8 cellular contexts compared by ENCODE assay signal in the genomic region with DNA sequence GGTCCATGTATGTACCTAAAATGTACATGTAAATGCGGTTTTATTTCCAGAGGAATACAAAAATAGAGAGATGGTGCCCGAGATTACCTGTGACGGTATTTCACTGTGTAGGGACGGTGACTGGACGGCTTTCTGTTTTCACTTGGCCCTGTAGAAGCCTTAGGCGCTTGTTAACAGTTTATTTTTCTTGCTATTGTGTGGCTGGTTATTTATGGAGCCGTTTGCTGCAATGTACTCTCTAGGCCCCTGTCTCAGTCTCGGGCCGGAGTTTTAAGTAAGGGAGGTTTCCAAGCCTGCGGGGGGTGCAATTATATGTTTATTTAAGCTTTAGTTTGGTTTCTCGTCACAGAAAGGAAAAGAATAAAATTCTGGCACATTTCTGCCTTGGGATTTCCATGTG. TPM values are rescaled to one million over a fixed set of nuclear protein-coding genes. Genes with fewer than 3 reads are reported as not detected.
DNase-seq lines count a peak whose midpoint lies in the region; ATAC-seq and TF ChIP-seq lines count a peak whose summit lies in the region.

No MANE protein-coding gene starts in this region.

- no peak for DNase-seq in AG04449 (ENCODE audit: low read depth, low spot score)
- DNase-seq in RWPE1 (ENCODE audit: low spot score): peak; percentile 4
- no peak for DNase-seq in esophagus squamous epithelium (lab: John Stamatoyannopoulos, UW)
- no peak for DNase-seq in COLO829 (ENCODE audit: low spot score)
- DNase-seq in UCSD-AML1 (lab: John Stamatoyannopoulos, UW; ENCODE audit: unreplicated experiment): no peak

- ATAC-seq in GM18502 (IDR thresholded peaks at IDR 0.05; ENCODE audit: poor library complexity, unreplicated experiment) (peak; percentile 18), HG02870 (IDR thresholded peaks at IDR 0.05; ENCODE audit: unreplicated experiment) (peak; percentile 19)

- no peak for TF ChIP-seq POLR2A in esophagus squamous epithelium (IDR thresholded peaks at IDR 0.05)

- TF ChIP-seq CTCF in AG04449 (IDR thresholded peaks at IDR 0.05; ENCODE audit: insufficient read depth, low read length, missing control alignments) (no peak), RWPE1 (conservative IDR thresholded peaks at IDR 0.05; ENCODE audit: low read depth) (no peak), esophagus squamous epithelium (IDR thresholded peaks at IDR 0.05) (no peak), neutrophil (IDR thresholded peaks at IDR 0.05) (no peak)

- WGBS in esophagus squamous epithelium, 2 donors: 0% methylated on average over 11 of the region's 11 CpGs

- H3K4me3 ChIP-seq in AG04449 (ENCODE audit: low read depth, low read length) (peak overlapping the region; percentile 66), esophagus squamous epithelium (peak overlapping the region; percentile 55 to 82 (median 73)), neutrophil (ENCODE audit: low read depth in 1 of 2, low read length in 1 of 2) (peak overlapping the region; percentile 70 to 78)

- CTCF ChIA-PET in AG04449 (lab: Yijun Ruan, JAX) (interaction anchor here (1.1 to 1.8 kb wide), 2 partner anchors 14 to 646 kb away, joined by 3 to 6 read pairs; no protein-coding TSS in a partner anchor), RWPE1 (lab: Yijun Ruan, JAX) (interaction anchor here (1.3 kb wide), 1 partner anchor 15 kb away, joined by 4 read pairs; no protein-coding TSS in a partner anchor)

- H3K27ac ChIP-seq in RWPE1: peak overlapping the region; percentile 94
- peak overlapping the region; percentile 81 to 98 (median 95) for H3K27ac ChIP-seq in esophagus squamous epithelium
- peak overlapping the region; percentile 92 for H3K27ac ChIP-seq in neutrophil

- intact Hi-C loops in esophagus squamous epithelium (cut with DNase I): loop anchor here (10.0 kb wide), 1 partner anchor 209 kb away; no protein-coding TSS in a partner anchor

- H3K27me3 ChIP-seq in esophagus squamous epithelium (no peaks in the 10 kb centered on the region), neutrophil (no peaks in the 10 kb centered on the region)

- peaks cover 0 to 18% (median 0%) of the 10 kb centered on the region in 3 donors for H3K36me3 ChIP-seq in esophagus squamous epithelium
- no peaks in the 10 kb centered on the region for H3K36me3 ChIP-seq in neutrophil

- no peaks in the 10 kb centered on the region for H3K9me3 ChIP-seq in esophagus squamous epithelium
- H3K9me3 ChIP-seq in neutrophil: no peaks in the 10 kb centered on the region

- H3K4me1 ChIP-seq in esophagus squamous epithelium (peaks cover 0 to 26% (median 5%) of the 10 kb centered on the region in 3 donors), neutrophil (ENCODE audit: control insufficient read depth in 1 of 2, insufficient read depth in 1 of 2, low read depth in 1 of 2, low read length in 1 of 2) (peaks cover 15 to 18% of the 10 kb centered on the region in 2 experiments)

- POLR2A ChIA-PET in AG04449 (lab: Yijun Ruan, JAX): no interaction called here
- POLR2A ChIA-PET in RWPE1 (lab: Yijun Ruan, JAX; ENCODE audit: low non-redundant PET): no interaction called here

RNA-seq across cellular contexts. Expression of a gene that starts 0.4 kb away (rescaled TPM):
- 1 to 10 TPM; 1.1 to 4.2 (median 2.7) TPM for total RNA-seq in esophagus squamous epithelium

RNA-seq across cellular contexts. Expression of a gene that starts 0.7 kb away (rescaled TPM):
- total RNA-seq in esophagus squamous epithelium: 10 to 100 TPM in 3 of 4 donors, 1 to 10 TPM in 1; 7.3 to 22.3 (median 12.7) TPM
